1 cellular context compared by ENCODE assay signal in genomic region chr7:150383710-150384397, GRCh38.
TF ChIP-seq lines count a peak whose summit lies in the region.

No MANE protein-coding gene starts in this region.

TF ChIP-seq in WTC11, 78 proteins besides CTCF, POLR2A, EP300 and RAD21 (continued from another document):
- TF ChIP-seq ZSCAN18 (CRISPR knock-in tag; IDR thresholded peaks at IDR 0.05) (no peak), ZBTB21 (CRISPR knock-in tag; IDR thresholded peaks at IDR 0.05; ENCODE audit: borderline replicate concordance) (peak; percentile 70), EMX1 (CRISPR knock-in tag; IDR thresholded peaks at IDR 0.05) (no peak), ZMAT4 (CRISPR knock-in tag; IDR thresholded peaks at IDR 0.05) (no peak), CDX4 (CRISPR knock-in tag; IDR thresholded peaks at IDR 0.05; ENCODE audit: borderline replicate concordance) (no peak), ETV6 (CRISPR knock-in tag; IDR thresholded peaks at IDR 0.05) (peak; percentile 81; the same call in 1 of the 2 replicates), ARID4B (CRISPR knock-in tag; IDR thresholded peaks at IDR 0.05; ENCODE audit: borderline replicate concordance) (no peak), CREB1 (CRISPR knock-in tag; IDR thresholded peaks at IDR 0.05) (no peak), ATF3 (CRISPR knock-in tag; conservative IDR thresholded peaks at IDR 0.05) (no peak), ATF1 (CRISPR knock-in tag; IDR thresholded peaks at IDR 0.05) (no peak), ZNF532 (CRISPR knock-in tag; IDR thresholded peaks at IDR 0.05; ENCODE audit: borderline replicate concordance) (0 out of 2 replicates have a peak, but pooled peaks have one; percentile 80), GRHL2 (CRISPR knock-in tag; IDR thresholded peaks at IDR 0.05; ENCODE audit: insufficient replicate concordance, severe bottlenecking) (no peak), GABPB1 (CRISPR knock-in tag; IDR thresholded peaks at IDR 0.05) (peak; percentile 52; the same call in 1 of the 2 replicates), ZNF219 (CRISPR knock-in tag; IDR thresholded peaks at IDR 0.05; ENCODE audit: borderline replicate concordance) (no peak), SMAD4 (CRISPR knock-in tag; IDR thresholded peaks at IDR 0.05) (no peak), ATF6 (CRISPR knock-in tag; IDR thresholded peaks at IDR 0.05) (no peak), FOXK1 (CRISPR knock-in tag; IDR thresholded peaks at IDR 0.05) (peak; percentile 85)
- TF ChIP-seq, protein P1, sequence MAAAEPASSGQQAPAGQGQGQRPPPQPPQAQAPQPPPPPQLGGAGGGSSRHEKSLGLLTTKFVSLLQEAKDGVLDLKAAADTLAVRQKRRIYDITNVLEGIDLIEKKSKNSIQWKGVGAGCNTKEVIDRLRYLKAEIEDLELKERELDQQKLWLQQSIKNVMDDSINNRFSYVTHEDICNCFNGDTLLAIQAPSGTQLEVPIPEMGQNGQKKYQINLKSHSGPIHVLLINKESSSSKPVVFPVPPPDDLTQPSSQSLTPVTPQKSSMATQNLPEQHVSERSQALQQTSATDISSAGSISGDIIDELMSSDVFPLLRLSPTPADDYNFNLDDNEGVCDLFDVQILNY (CRISPR knock-in tag; IDR thresholded peaks at IDR 0.05), result no peak
- TF ChIP-seq, protein P2, sequence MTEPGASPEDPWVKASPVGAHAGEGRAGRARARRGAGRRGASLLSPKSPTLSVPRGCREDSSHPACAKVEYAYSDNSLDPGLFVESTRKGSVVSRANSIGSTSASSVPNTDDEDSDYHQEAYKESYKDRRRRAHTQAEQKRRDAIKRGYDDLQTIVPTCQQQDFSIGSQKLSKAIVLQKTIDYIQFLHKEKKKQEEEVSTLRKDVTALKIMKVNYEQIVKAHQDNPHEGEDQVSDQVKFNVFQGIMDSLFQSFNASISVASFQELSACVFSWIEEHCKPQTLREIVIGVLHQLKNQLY (CRISPR knock-in tag; IDR thresholded peaks at IDR 0.05), result 0 out of 2 replicates have a peak, but pooled peaks have one; percentile 38
- TF ChIP-seq, protein P3, sequence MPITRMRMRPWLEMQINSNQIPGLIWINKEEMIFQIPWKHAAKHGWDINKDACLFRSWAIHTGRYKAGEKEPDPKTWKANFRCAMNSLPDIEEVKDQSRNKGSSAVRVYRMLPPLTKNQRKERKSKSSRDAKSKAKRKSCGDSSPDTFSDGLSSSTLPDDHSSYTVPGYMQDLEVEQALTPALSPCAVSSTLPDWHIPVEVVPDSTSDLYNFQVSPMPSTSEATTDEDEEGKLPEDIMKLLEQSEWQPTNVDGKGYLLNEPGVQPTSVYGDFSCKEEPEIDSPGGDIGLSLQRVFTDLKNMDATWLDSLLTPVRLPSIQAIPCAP (CRISPR knock-in tag; IDR thresholded peaks at IDR 0.05), result no peak
- TF ChIP-seq, protein P4, sequence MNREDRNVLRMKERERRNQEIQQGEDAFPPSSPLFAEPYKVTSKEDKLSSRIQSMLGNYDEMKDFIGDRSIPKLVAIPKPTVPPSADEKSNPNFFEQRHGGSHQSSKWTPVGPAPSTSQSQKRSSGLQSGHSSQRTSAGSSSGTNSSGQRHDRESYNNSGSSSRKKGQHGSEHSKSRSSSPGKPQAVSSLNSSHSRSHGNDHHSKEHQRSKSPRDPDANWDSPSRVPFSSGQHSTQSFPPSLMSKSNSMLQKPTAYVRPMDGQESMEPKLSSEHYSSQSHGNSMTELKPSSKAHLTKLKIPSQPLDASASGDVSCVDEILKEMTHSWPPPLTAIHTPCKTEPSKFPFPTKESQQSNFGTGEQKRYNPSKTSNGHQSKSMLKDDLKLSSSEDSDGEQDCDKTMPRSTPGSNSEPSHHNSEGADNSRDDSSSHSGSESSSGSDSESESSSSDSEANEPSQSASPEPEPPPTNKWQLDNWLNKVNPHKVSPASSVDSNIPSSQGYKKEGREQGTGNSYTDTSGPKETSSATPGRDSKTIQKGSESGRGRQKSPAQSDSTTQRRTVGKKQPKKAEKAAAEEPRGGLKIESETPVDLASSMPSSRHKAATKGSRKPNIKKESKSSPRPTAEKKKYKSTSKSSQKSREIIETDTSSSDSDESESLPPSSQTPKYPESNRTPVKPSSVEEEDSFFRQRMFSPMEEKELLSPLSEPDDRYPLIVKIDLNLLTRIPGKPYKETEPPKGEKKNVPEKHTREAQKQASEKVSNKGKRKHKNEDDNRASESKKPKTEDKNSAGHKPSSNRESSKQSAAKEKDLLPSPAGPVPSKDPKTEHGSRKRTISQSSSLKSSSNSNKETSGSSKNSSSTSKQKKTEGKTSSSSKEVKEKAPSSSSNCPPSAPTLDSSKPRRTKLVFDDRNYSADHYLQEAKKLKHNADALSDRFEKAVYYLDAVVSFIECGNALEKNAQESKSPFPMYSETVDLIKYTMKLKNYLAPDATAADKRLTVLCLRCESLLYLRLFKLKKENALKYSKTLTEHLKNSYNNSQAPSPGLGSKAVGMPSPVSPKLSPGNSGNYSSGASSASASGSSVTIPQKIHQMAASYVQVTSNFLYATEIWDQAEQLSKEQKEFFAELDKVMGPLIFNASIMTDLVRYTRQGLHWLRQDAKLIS (CRISPR knock-in tag; IDR thresholded peaks at IDR 0.05; ENCODE audit: borderline replicate concordance), result no peak; the same call in 1 of the 2 replicates
